1 cellular context compared by ENCODE assay signal in the genomic region with DNA sequence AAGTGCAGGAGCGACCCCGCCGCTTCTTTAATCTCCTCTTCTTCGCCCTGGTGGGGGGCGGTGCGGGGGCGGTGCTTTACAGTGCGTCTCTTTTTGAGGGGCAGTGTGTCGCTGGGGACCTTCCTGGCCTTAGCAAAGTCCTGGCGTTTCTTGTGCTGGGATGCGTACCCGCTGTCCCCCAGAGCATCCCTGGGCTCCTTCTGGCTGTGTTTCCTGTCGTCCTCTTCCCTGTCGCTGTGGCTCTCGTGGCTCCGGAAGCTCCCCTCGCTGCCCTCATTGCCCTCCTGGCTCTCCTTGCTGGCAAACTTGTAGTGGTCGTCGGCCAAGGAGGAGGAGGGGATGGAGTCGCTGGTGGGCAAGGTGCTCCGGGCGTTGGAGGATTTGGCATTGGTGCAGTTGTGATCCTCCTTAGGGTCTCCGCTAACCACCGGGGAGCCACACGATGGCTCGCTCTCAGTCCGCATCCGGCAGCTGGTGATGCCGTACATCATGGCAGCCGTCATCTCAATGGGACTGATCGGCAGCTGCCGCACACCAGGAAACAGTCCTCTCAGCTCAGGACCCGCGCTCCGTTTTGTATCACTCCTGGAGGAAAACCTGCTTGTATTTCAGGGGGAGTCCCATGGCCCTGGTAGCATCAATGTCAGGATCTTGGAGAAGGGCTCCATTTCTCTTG.
TF ChIP-seq lines count a peak whose summit lies in the region.

No MANE protein-coding gene starts in this region.

TF ChIP-seq in SK-N-SH treated with all-trans-retinoic acid at 6 μM for 48 hours, 23 proteins besides CTCF, POLR2A, EP300 and RAD21 (continued from another document):
- TF ChIP-seq ARNTL (CRISPR knock-in tag; IDR thresholded peaks at IDR 0.05; ENCODE audit: borderline replicate concordance, low read depth) (no peak), ZNF8 (CRISPR knock-in tag; IDR thresholded peaks at IDR 0.05) (no peak), RARB (CRISPR knock-in tag; IDR thresholded peaks at IDR 0.05) (no peak), SNAI2 (CRISPR knock-in tag; IDR thresholded peaks at IDR 0.05) (no peak), OSR1 (CRISPR knock-in tag; IDR thresholded peaks at IDR 0.05) (no peak), ZNF565 (CRISPR knock-in tag; conservative IDR thresholded peaks at IDR 0.05; ENCODE audit: low read depth) (no peak), ZNF70 (CRISPR knock-in tag; IDR thresholded peaks at IDR 0.05) (no peak), TOX (CRISPR knock-in tag; IDR thresholded peaks at IDR 0.05; ENCODE audit: borderline replicate concordance) (no peak)
- TF ChIP-seq, protein P1, sequence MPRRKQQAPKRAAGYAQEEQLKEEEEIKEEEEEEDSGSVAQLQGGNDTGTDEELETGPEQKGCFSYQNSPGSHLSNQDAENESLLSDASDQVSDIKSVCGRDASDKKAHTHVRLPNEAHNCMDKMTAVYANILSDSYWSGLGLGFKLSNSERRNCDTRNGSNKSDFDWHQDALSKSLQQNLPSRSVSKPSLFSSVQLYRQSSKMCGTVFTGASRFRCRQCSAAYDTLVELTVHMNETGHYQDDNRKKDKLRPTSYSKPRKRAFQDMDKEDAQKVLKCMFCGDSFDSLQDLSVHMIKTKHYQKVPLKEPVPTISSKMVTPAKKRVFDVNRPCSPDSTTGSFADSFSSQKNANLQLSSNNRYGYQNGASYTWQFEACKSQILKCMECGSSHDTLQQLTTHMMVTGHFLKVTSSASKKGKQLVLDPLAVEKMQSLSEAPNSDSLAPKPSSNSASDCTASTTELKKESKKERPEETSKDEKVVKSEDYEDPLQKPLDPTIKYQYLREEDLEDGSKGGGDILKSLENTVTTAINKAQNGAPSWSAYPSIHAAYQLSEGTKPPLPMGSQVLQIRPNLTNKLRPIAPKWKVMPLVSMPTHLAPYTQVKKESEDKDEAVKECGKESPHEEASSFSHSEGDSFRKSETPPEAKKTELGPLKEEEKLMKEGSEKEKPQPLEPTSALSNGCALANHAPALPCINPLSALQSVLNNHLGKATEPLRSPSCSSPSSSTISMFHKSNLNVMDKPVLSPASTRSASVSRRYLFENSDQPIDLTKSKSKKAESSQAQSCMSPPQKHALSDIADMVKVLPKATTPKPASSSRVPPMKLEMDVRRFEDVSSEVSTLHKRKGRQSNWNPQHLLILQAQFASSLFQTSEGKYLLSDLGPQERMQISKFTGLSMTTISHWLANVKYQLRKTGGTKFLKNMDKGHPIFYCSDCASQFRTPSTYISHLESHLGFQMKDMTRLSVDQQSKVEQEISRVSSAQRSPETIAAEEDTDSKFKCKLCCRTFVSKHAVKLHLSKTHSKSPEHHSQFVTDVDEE (CRISPR knock-in tag; IDR thresholded peaks at IDR 0.05): no peak
- TF ChIP-seq, protein P2, sequence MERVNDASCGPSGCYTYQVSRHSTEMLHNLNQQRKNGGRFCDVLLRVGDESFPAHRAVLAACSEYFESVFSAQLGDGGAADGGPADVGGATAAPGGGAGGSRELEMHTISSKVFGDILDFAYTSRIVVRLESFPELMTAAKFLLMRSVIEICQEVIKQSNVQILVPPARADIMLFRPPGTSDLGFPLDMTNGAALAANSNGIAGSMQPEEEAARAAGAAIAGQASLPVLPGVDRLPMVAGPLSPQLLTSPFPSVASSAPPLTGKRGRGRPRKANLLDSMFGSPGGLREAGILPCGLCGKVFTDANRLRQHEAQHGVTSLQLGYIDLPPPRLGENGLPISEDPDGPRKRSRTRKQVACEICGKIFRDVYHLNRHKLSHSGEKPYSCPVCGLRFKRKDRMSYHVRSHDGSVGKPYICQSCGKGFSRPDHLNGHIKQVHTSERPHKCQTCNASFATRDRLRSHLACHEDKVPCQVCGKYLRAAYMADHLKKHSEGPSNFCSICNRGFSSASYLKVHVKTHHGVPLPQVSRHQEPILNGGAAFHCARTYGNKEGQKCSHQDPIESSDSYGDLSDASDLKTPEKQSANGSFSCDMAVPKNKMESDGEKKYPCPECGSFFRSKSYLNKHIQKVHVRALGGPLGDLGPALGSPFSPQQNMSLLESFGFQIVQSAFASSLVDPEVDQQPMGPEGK (CRISPR knock-in tag; IDR thresholded peaks at IDR 0.05; ENCODE audit: borderline replicate concordance): no peak
